ENCODE assay signal across 18 cellular contexts in genomic region chr5:72159501-72159911, GRCh38. TPM values are rescaled to one million over a fixed set of nuclear protein-coding genes. Genes with fewer than 3 reads are reported as not detected.
DNase-seq lines count a peak whose midpoint lies in the region; ATAC-seq and TF ChIP-seq lines count a peak whose summit lies in the region.
"Had no signal": no experiment of that assay in that cellular context is flagged by ENCODE, and none has a peak within 500 bp of the region (broad histone marks: within the 10 kb centered on the region; RNA-seq: fewer than 3 reads in every experiment).

No MANE protein-coding gene starts in this region.

- H3K36me3 ChIP-seq in gastroesophageal sphincter (no peaks in the 10 kb centered on the region), stomach (no peaks in the 10 kb centered on the region)
- H3K36me3 ChIP-seq: spleen had no signal

- no peak for TF ChIP-seq POLR2A in gastroesophageal sphincter (IDR thresholded peaks at IDR 0.05)
- no peak for TF ChIP-seq POLR2A in stomach (IDR thresholded peaks at IDR 0.05)

- H3K9me3 ChIP-seq in gastroesophageal sphincter (no peaks in the 10 kb centered on the region), stomach (no peaks in the 10 kb centered on the region)
- H3K9me3 ChIP-seq: BE2C, Caco-2, psoas muscle, spleen had no signal

- peak overlapping the region; percentile 12 to 62 (median 37) for H3K27ac Mint-ChIP-seq in brain

- no peaks in the 10 kb centered on the region for H3K27me3 Mint-ChIP-seq in brain

- ATAC-seq in gastroesophageal sphincter: no peak
- ATAC-seq in HG03159 (IDR thresholded peaks at IDR 0.05; ENCODE audit: unreplicated experiment): no peak
- ATAC-seq in HG03439 (IDR thresholded peaks at IDR 0.05; ENCODE audit: unreplicated experiment): no peak
- ATAC-seq: naive thymus-derived CD8-positive, alpha-beta T cell; psoas muscle had no signal

- 82 to 88% methylated on average over 3 of the region's 3 CpGs for WGBS in gastroesophageal sphincter (ENCODE audit: low coverage in 1 of 2), 2 donors
- 71 to 89% (median 85%) methylated on average over 3 of the region's 3 CpGs for WGBS in stomach, 5 donors

- no peak for TF ChIP-seq EP300 in gastroesophageal sphincter (IDR thresholded peaks at IDR 0.05)
- TF ChIP-seq EP300 in stomach (IDR thresholded peaks at IDR 0.05): no peak

- H3K4me1 ChIP-seq in gastroesophageal sphincter (peaks cover 27 to 87% (median 41%) of the 10 kb centered on the region in 3 donors), stomach (peaks cover 4 to 69% (median 21%) of the 10 kb centered on the region in 4 donors)
- H3K4me1 ChIP-seq: Caco-2, psoas muscle had no signal

- H3K27me3 ChIP-seq in gastroesophageal sphincter (no peaks in the 10 kb centered on the region), stomach (no peaks in the 10 kb centered on the region)
- H3K27me3 ChIP-seq: BE2C, spleen had no signal

- no peak overlapping the region for H3K4me3 ChIP-seq in gastroesophageal sphincter
- no peak overlapping the region for H3K4me3 ChIP-seq in stomach
- H3K4me3 ChIP-seq: psoas muscle, spleen had no signal

- H3K9me3 Mint-ChIP-seq in brain: no peaks in the 10 kb centered on the region
- H3K9me3 Mint-ChIP-seq: naive thymus-derived CD8-positive, alpha-beta T cell had no signal

- peak; percentile 24 for DNase-seq in NCI-H460 (ENCODE audit: extremely low read depth, low read depth)
- no peak for DNase-seq in stomach
- no peak for DNase-seq in KG1 (lab: John Stamatoyannopoulos, UW)
- no peak for DNase-seq in activated gamma-delta T cell (lab: John Stamatoyannopoulos, UW)
- DNase-seq: activated effector memory CD4-positive, alpha-beta T cell treated with anti-CD3 and anti-CD28 coated beads, Interleukin-2, amount 50 U/mL, for 16 hours; BE2C; Caco-2; mammary epithelial cell; naive thymus-derived CD8-positive, alpha-beta T cell; NCI-H2171 treated with DMSO at 0.1 percent for 48 hours; NCI-H774; psoas muscle; SIG-M5; spleen had no signal

- TF ChIP-seq CTCF in brain (conservative IDR thresholded peaks at IDR 0.05) (no peak), gastroesophageal sphincter (IDR thresholded peaks at IDR 0.05) (no peak), stomach (IDR thresholded peaks at IDR 0.05) (no peak)

- H3K27ac ChIP-seq in gastroesophageal sphincter (peak overlapping the region; percentile 59 to 79 (median 65)), stomach (peak overlapping the region in 4 of 5 donors; percentile 13 to 77 (median 56))
- H3K27ac ChIP-seq: psoas muscle, spleen had no signal

- H3K4me1 Mint-ChIP-seq in brain: peaks cover 100% of the 10 kb centered on the region
- H3K4me1 Mint-ChIP-seq: naive thymus-derived CD8-positive, alpha-beta T cell had no signal

- H3K36me3 Mint-ChIP-seq in brain: peaks cover 64% of the 10 kb centered on the region
- H3K36me3 Mint-ChIP-seq: naive thymus-derived CD8-positive, alpha-beta T cell had no signal

- H3K4me3 Mint-ChIP-seq in brain: no peak overlapping the region
- H3K4me3 Mint-ChIP-seq: naive thymus-derived CD8-positive, alpha-beta T cell had no signal

- intact Hi-C loops in stomach (cut with DNase I; ENCODE audit: low total_unique reads): no loop called here

RNA-seq across cellular contexts. Expression of gene MAP1B, which starts 52.2 kb away (rescaled TPM):
- 63.7 and 69.9 TPM in 2 replicates for total RNA-seq in NCI-H460 (2014; rRNA removed; shearing (Covaris generic))
- polyA plus RNA-seq in NCI-H460 (2014; cell fraction: nucleus; rRNA removed): 16.9 and 20.5 TPM in 2 replicates
- 158 TPM for polyA plus RNA-seq in brain (ENCODE audit: insufficient read depth, low read depth, low replicate concordance)
- 1,000 to 10,000 TPM in 1 of 4 donors, 100 to 1,000 TPM in 3; 601 to 1,344 (median 738) TPM for total RNA-seq in gastroesophageal sphincter
- 100 to 1,000 TPM in 2 of 5 donors, 10 to 100 TPM in 3; 10.4 to 985 (median 98.6) TPM for total RNA-seq in stomach
- 1 to 10 TPM; 2.1 to 3.1 (median 2.4) TPM for polyA plus RNA-seq in stomach
- total RNA-seq: naive thymus-derived CD8-positive, alpha-beta T cell had no signal
